ENCODE assay signal across 8 cellular contexts in the genomic region with DNA sequence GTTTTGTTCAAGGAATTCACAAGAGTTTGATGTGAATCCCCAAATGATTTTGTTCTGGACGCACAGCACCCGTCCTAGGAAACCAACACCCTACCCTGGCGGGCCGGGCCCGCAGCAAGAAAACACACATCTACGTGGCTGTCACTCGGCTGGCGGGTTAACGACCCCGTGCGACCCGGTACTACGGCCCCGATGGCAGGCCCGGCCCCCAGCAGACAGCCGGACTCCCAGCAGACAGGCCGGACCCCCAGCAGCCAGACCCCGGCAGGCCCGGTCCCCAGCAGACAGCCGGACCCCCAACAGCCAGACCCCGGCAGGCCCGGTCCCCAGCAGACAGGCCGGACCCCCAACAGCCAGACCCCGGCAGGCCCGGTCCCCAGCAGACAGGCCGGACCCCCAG. TPM values are rescaled to one million over a fixed set of nuclear protein-coding genes. Genes with fewer than 3 reads are reported as not detected.
DNase-seq lines count a peak whose midpoint lies in the region; ATAC-seq and TF ChIP-seq lines count a peak whose summit lies in the region.
"Not testable (repeated sequence)": the region's sequence is repeated elsewhere in the genome, so short reads cannot be mapped to it uniquely, and the experiment has no call there.

No MANE protein-coding gene starts in this region.

- not testable (repeated sequence) for H2AFZ ChIP-seq in fibroblast of lung (ENCODE audit: low read length)

- peak overlapping the region; percentile 89 for H3K4me2 ChIP-seq in fibroblast of lung (ENCODE audit: extremely low read depth, insufficient read depth, low read length)

- peaks cover 41% of the 10 kb centered on the region for H3K36me3 Mint-ChIP-seq in CD4-positive, alpha-beta T cell (ENCODE audit: low read depth)
- peaks cover 43% of the 10 kb centered on the region for H3K36me3 Mint-ChIP-seq in activated B cell treated with CpG ODN at 0.5 μM for 24 hours (ENCODE audit: low read depth)
- peaks cover 20% of the 10 kb centered on the region for H3K36me3 Mint-ChIP-seq in brain

- intact Hi-C loops in CD4-positive, alpha-beta T cell (cut with DNase I, micrococcal nuclease); activated B cell treated with CpG ODN at 0.5 μM for 24 hours (cut with micrococcal nuclease); lower leg skin (cut with DNase I; ENCODE audit: low total_unique reads): not testable (repeated sequence)
- intact Hi-C loops in ovary (cut with DNase I), result loop anchor here in 1 of 4 donors (10.0 kb wide), 1 partner anchor 174 kb away; a partner anchor contains a TSS

- 11 to 13% methylated on average over 3 to 12 of the region's 26 CpGs for WGBS in lower leg skin, 2 donors
- 5 to 18% (median 5%) methylated on average over 7 to 25 of the region's 26 CpGs for WGBS in ovary, 3 donors

- H3K4me3 Mint-ChIP-seq in CD4-positive, alpha-beta T cell, result peak overlapping the region; percentile 90
- H3K4me3 Mint-ChIP-seq in activated B cell treated with CpG ODN at 0.5 μM for 24 hours (peak overlapping the region; percentile 85), brain (peak overlapping the region; percentile 86 to 96 (median 90))

- CTCF ChIA-PET in CD4-positive, alpha-beta T cell (lab: Charles Lee), result interaction anchor here (1.6 to 1.8 kb wide), 4 partner anchors 11 to 94 kb away, joined by 4 to 7 read pairs (median 5); no protein-coding TSS in a partner anchor
- CTCF ChIA-PET in activated B cell treated with CpG ODN at 0.5 μM for 24 hours (lab: Charles Lee), result not testable (repeated sequence)

- not testable (repeated sequence) for TF ChIP-seq EP300 in ovary (IDR thresholded peaks at IDR 0.05)

- not testable (repeated sequence) for H4K20me1 ChIP-seq in fibroblast of lung (ENCODE audit: control insufficient read depth, extremely low read depth, insufficient read depth, low read length)

- H3K4me1 ChIP-seq in fibroblast of lung (ENCODE audit: control insufficient read depth, extremely low read depth, insufficient read depth, low read length), result peaks cover 15% of the 10 kb centered on the region
- not testable (repeated sequence) for H3K4me1 ChIP-seq in ovary (ENCODE audit: insufficient read depth)
- peaks cover 7 to 24% of the 10 kb centered on the region in 2 donors for H3K4me1 ChIP-seq in thoracic aorta (ENCODE audit: control insufficient read depth in 1 of 2, low read depth in 2 of 2)

- H3K27me3 ChIP-seq in CD4-positive, alpha-beta T cell (ENCODE audit: control insufficient read depth, insufficient read depth, low read length); fibroblast of lung (ENCODE audit: control insufficient read depth, insufficient read depth, low read length); ovary; thoracic aorta (replicated peaks; ENCODE audit: insufficient read depth): not testable (repeated sequence)

- POLR2A ChIA-PET in CD4-positive, alpha-beta T cell (lab: Charles Lee), result interaction anchor here (1.4 to 1.9 kb wide), 5 partner anchors 10 to 184 kb away, joined by 4 to 33 read pairs (median 9); a partner anchor contains a TSS
- POLR2A ChIA-PET in activated B cell treated with CpG ODN at 0.5 μM for 24 hours (lab: Charles Lee), result interaction anchor here (0.6 to 1.9 kb wide), 8 partner anchors 8 to 249 kb away, joined by 3 to 18 read pairs (median 6); a partner anchor contains a TSS

- H3K4me1 Mint-ChIP-seq in CD4-positive, alpha-beta T cell (ENCODE audit: low read depth), result peaks cover 29% of the 10 kb centered on the region
- H3K4me1 Mint-ChIP-seq in activated B cell treated with CpG ODN at 0.5 μM for 24 hours (peaks cover 25% of the 10 kb centered on the region), brain (peaks cover 36% of the 10 kb centered on the region)

- ATAC-seq in CD4-positive, alpha-beta T cell (ENCODE audit: poor library complexity); activated B cell treated with CpG ODN at 0.5 μM for 24 hours (ENCODE audit: low read depth); thoracic aorta (ENCODE audit: insufficient number of reproducible peaks, low FRiP score, low read depth): not testable (repeated sequence)

- H3K9me3 Mint-ChIP-seq in CD4-positive, alpha-beta T cell; activated B cell treated with CpG ODN at 0.5 μM for 24 hours; brain: not testable (repeated sequence)

- peak overlapping the region; percentile 99 for H3K9ac ChIP-seq in fibroblast of lung (ENCODE audit: insufficient read depth, low read length)

- peak overlapping the region; percentile 55 for H3K27ac ChIP-seq in CD4-positive, alpha-beta T cell (ENCODE audit: low read depth, low read length)
- peak overlapping the region; percentile 30 for H3K27ac ChIP-seq in KOPT-K1 (ENCODE audit: low read depth, low read length, poor library complexity, severe bottlenecking)
- H3K27ac ChIP-seq in fibroblast of lung (ENCODE audit: insufficient read depth, low read length), result peak overlapping the region; percentile 66
- not testable (repeated sequence) for H3K27ac ChIP-seq in ovary, thoracic aorta

- not testable (repeated sequence) for TF ChIP-seq POLR2A in lower leg skin (IDR thresholded peaks at IDR 0.05); ovary (IDR thresholded peaks at IDR 0.05)

- H3K4me3 ChIP-seq in fibroblast of lung (replicated peaks in 1 of 4; ENCODE audit: control extremely low read depth in 1 of 4, insufficient read depth in 1 of 4, low read depth in 3 of 4, low read length in 4 of 4), result peak overlapping the region; percentile 77 to 97 (median 88)
- H3K4me3 ChIP-seq in lower leg skin (ENCODE audit: low read depth, poor library complexity, severe bottlenecking), result peak overlapping the region; percentile 93
- peak overlapping the region; percentile 99 for H3K4me3 ChIP-seq in ovary
- peak overlapping the region; percentile 98 for H3K4me3 ChIP-seq in thoracic aorta

- H3K27me3 Mint-ChIP-seq in CD4-positive, alpha-beta T cell; activated B cell treated with CpG ODN at 0.5 μM for 24 hours; brain: not testable (repeated sequence)

- not testable (repeated sequence) for TF ChIP-seq CTCF in CD4-positive, alpha-beta T cell (IDR thresholded peaks at IDR 0.05); activated B cell treated with CpG ODN at 0.5 μM for 24 hours (IDR thresholded peaks at IDR 0.05); brain (conservative IDR thresholded peaks at IDR 0.05); fibroblast of lung (conservative IDR thresholded peaks at IDR 0.05 in 1 of 2, IDR thresholded peaks at IDR 0.05 in 1 of 2; ENCODE audit: low read depth in 1 of 2, low read length in 2 of 2); lower leg skin (IDR thresholded peaks at IDR 0.05); ovary (IDR thresholded peaks at IDR 0.05); thoracic aorta (IDR thresholded peaks at IDR 0.05)

- H3K9me3 ChIP-seq in CD4-positive, alpha-beta T cell (ENCODE audit: control insufficient read depth, low read length); KOPT-K1 (ENCODE audit: insufficient read depth, low read length, poor library complexity, severe bottlenecking); fibroblast of lung (ENCODE audit: control insufficient read depth, insufficient read depth, low read depth, low read length); ovary; thoracic aorta: not testable (repeated sequence)

- H3K36me3 ChIP-seq in KOPT-K1 (ENCODE audit: insufficient read depth, low read length) (peaks cover 48% of the 10 kb centered on the region), fibroblast of lung (ENCODE audit: control insufficient read depth, insufficient read depth, low read length) (peaks cover 11% of the 10 kb centered on the region), thoracic aorta (peaks cover 29% of the 10 kb centered on the region)
- H3K36me3 ChIP-seq in ovary, result not testable (repeated sequence)

- peaks cover 31% of the 10 kb centered on the region for H3K79me2 ChIP-seq in fibroblast of lung (ENCODE audit: control insufficient read depth, insufficient read depth, low read length)

- not testable (repeated sequence) for DNase-seq in CD4-positive, alpha-beta T cell; activated B cell treated with CpG ODN at 0.5 μM for 24 hours; fibroblast of lung (ENCODE audit: low read depth in 2 of 2); lower leg skin (ENCODE audit: low spot score in 2 of 2); ovary; thoracic aorta (ENCODE audit: low spot score)

- peak overlapping the region; percentile 87 for H3K27ac Mint-ChIP-seq in CD4-positive, alpha-beta T cell
- H3K27ac Mint-ChIP-seq in activated B cell treated with CpG ODN at 0.5 μM for 24 hours, result peak overlapping the region; percentile 77
- H3K27ac Mint-ChIP-seq in brain, result peak overlapping the region; percentile 58 to 94 (median 83)

RNA-seq across cellular contexts. Expression of a gene that starts 0.8 kb away (rescaled TPM):
- total RNA-seq in CD4-positive, alpha-beta T cell, result 10 to 100 TPM; 92.3 to 92.5 TPM
- 20.4 and 21.6 TPM in 2 replicates for total RNA-seq in activated B cell treated with CpG ODN at 0.5 μM for 24 hours
- 25.2 TPM for polyA plus RNA-seq in brain (ENCODE audit: insufficient read depth, low read depth, low replicate concordance)
- total RNA-seq in fibroblast of lung, result 18.7 and 20.5 TPM in 2 replicates
- polyA plus RNA-seq in fibroblast of lung, result 22.0 and 35.1 TPM in 2 replicates
- 18.8 and 27.3 TPM in 2 replicates for polyA plus RNA-seq in fibroblast of lung (2012)
- 4.3 and 16.2 TPM in 2 replicates for polyA minus RNA-seq in fibroblast of lung (ENCODE audit: low replicate concordance)
- total RNA-seq in lower leg skin, result 10 to 100 TPM in 3 of 4 donors, 1 to 10 TPM in 1; 9.4 to 26.0 (median 22.8) TPM
- 10 to 100 TPM in 6 of 7 donors, 1 to 10 TPM in 1; 8.1 to 24.9 (median 16.9) TPM for total RNA-seq in ovary
- 10 to 100 TPM; 26.9 to 34.9 TPM for polyA plus RNA-seq in ovary
- total RNA-seq in thoracic aorta, result 10 to 100 TPM; 19.3 to 23.2 TPM
